In genomic region chr19:39321832-39322176, GRCh38 we compare ENCODE assay signal across 17 cellular contexts. TPM values are rescaled to one million over a fixed set of nuclear protein-coding genes. Genes with fewer than 3 reads are reported as not detected.
DNase-seq lines count a peak whose midpoint lies in the region; ATAC-seq and TF ChIP-seq lines count a peak whose summit lies in the region.
"Had no signal": no experiment of that assay in that cellular context is flagged by ENCODE, and none has a peak within 500 bp of the region (broad histone marks: within the 10 kb centered on the region; RNA-seq: fewer than 3 reads in every experiment).

No MANE protein-coding gene starts in this region.

- H3K27me3 Mint-ChIP-seq in activated naive CD4-positive, alpha-beta T cell treated with anti-CD3 and anti-CD28 coated beads, Interleukin-2, amount 50 U/mL, for 24 hours = no peaks in the 10 kb centered on the region
- H3K27me3 Mint-ChIP-seq in activated T-helper 1 cell treated with anti-CD3 and anti-CD28 coated beads, Interleukin-12 subunit alpha, Interleukin-12 subunit beta, Interleukin-2, Interleukin-4 antibody, amounts not matched to agents 30 ng/mL and 10 ng/mL and 1 ng/mL, durations not matched to agents 14 hours and 24 hours and 36 hours (ENCODE audit: insufficient read depth) = no peaks in the 10 kb centered on the region
- peaks cover 4% of the 10 kb centered on the region for H3K27me3 Mint-ChIP-seq in mesothelial cell of epicardium (ENCODE audit: low read depth)

- ATAC-seq in GM19467 (IDR thresholded peaks at IDR 0.05; ENCODE audit: unreplicated experiment) = no peak
- no peak for ATAC-seq in GM18867 (IDR thresholded peaks at IDR 0.05; ENCODE audit: unreplicated experiment)

- H3K4me1 Mint-ChIP-seq in activated naive CD4-positive, alpha-beta T cell treated with anti-CD3 and anti-CD28 coated beads, Interleukin-2, amount 50 U/mL, for 24 hours = peaks cover 22% of the 10 kb centered on the region
- peaks cover 23% of the 10 kb centered on the region for H3K4me1 Mint-ChIP-seq in activated T-helper 1 cell treated with anti-CD3 and anti-CD28 coated beads, Interleukin-12 subunit alpha, Interleukin-12 subunit beta, Interleukin-2, Interleukin-4 antibody, amounts not matched to agents 30 ng/mL and 10 ng/mL and 1 ng/mL, durations not matched to agents 14 hours and 24 hours and 36 hours (ENCODE audit: low read depth)
- H3K4me1 Mint-ChIP-seq in mesothelial cell of epicardium = peaks cover 13% of the 10 kb centered on the region

- TF ChIP-seq CTCF in mesothelial cell of epicardium (IDR thresholded peaks at IDR 0.05; ENCODE audit: unreplicated experiment) = no peak

- H3K27ac Mint-ChIP-seq in activated naive CD4-positive, alpha-beta T cell treated with anti-CD3 and anti-CD28 coated beads, Interleukin-2, amount 50 U/mL, for 24 hours = peak overlapping the region; percentile 89
- H3K27ac Mint-ChIP-seq in activated T-helper 1 cell treated with anti-CD3 and anti-CD28 coated beads, Interleukin-12 subunit alpha, Interleukin-12 subunit beta, Interleukin-2, Interleukin-4 antibody, amounts not matched to agents 30 ng/mL and 10 ng/mL and 1 ng/mL, durations not matched to agents 14 hours and 24 hours and 36 hours = peak overlapping the region; percentile 68
- no peak overlapping the region for H3K27ac Mint-ChIP-seq in mesothelial cell of epicardium

- no peak for DNase-seq in activated naive CD4-positive, alpha-beta T cell (lab: John Stamatoyannopoulos, UW)
- DNase-seq in activated T-helper 1 cell treated with anti-CD3 and anti-CD28 coated beads, Interleukin-12 subunit alpha, Interleukin-12 subunit beta, Interleukin-2, Interleukin-4 antibody, amounts not matched to agents 30 ng/mL and 10 ng/mL and 1 ng/mL, durations not matched to agents 14 hours and 24 hours and 36 hours (ENCODE audit: low spot score) = no peak
- DNase-seq in mesothelial cell of epicardium (ENCODE audit: low spot score in 2 of 2, unreplicated experiment in 2 of 2) = no peak
- DNase-seq in ecto neural progenitor cell (ENCODE audit: low spot score) = no peak
- DNase-seq in hepatic stellate cell (ENCODE audit: low spot score) = no peak
- DNase-seq: activated CD8-positive, alpha-beta memory T cell treated with anti-CD3 and anti-CD28 coated beads, Interleukin-2, amount 50 U/mL, for 48 hours; anterior cingulate cortex; NCI-H1417 treated with DMSO at 0.1 percent for 48 hours; NCI-H82 had no signal

- no peaks in the 10 kb centered on the region for H3K9me3 Mint-ChIP-seq in activated naive CD4-positive, alpha-beta T cell treated with anti-CD3 and anti-CD28 coated beads, Interleukin-2, amount 50 U/mL, for 24 hours
- H3K9me3 Mint-ChIP-seq in activated T-helper 1 cell treated with anti-CD3 and anti-CD28 coated beads, Interleukin-12 subunit alpha, Interleukin-12 subunit beta, Interleukin-2, Interleukin-4 antibody, amounts not matched to agents 30 ng/mL and 10 ng/mL and 1 ng/mL, durations not matched to agents 14 hours and 24 hours and 36 hours = no peaks in the 10 kb centered on the region
- no peaks in the 10 kb centered on the region for H3K9me3 Mint-ChIP-seq in mesothelial cell of epicardium

- peak overlapping the region; percentile 80 for H3K4me3 Mint-ChIP-seq in activated naive CD4-positive, alpha-beta T cell treated with anti-CD3 and anti-CD28 coated beads, Interleukin-2, amount 50 U/mL, for 24 hours
- H3K4me3 Mint-ChIP-seq in activated T-helper 1 cell treated with anti-CD3 and anti-CD28 coated beads, Interleukin-12 subunit alpha, Interleukin-12 subunit beta, Interleukin-2, Interleukin-4 antibody, amounts not matched to agents 30 ng/mL and 10 ng/mL and 1 ng/mL, durations not matched to agents 14 hours and 24 hours and 36 hours = peak overlapping the region; percentile 78
- peak overlapping the region; percentile 75 for H3K4me3 Mint-ChIP-seq in mesothelial cell of epicardium

- H3K36me3 Mint-ChIP-seq in activated naive CD4-positive, alpha-beta T cell treated with anti-CD3 and anti-CD28 coated beads, Interleukin-2, amount 50 U/mL, for 24 hours = no peaks in the 10 kb centered on the region
- peaks cover 10% of the 10 kb centered on the region for H3K36me3 Mint-ChIP-seq in activated T-helper 1 cell treated with anti-CD3 and anti-CD28 coated beads, Interleukin-12 subunit alpha, Interleukin-12 subunit beta, Interleukin-2, Interleukin-4 antibody, amounts not matched to agents 30 ng/mL and 10 ng/mL and 1 ng/mL, durations not matched to agents 14 hours and 24 hours and 36 hours (ENCODE audit: low read depth)
- H3K36me3 Mint-ChIP-seq in mesothelial cell of epicardium = peaks cover 6% of the 10 kb centered on the region

- intact Hi-C loops in activated T-helper 1 cell treated with anti-CD3 and anti-CD28 coated beads, Interleukin-12 subunit alpha, Interleukin-12 subunit beta, Interleukin-2, Interleukin-4 antibody, amounts not matched to agents 30 ng/mL and 10 ng/mL and 1 ng/mL, durations not matched to agents 14 hours and 24 hours and 36 hours (cut with micrococcal nuclease) = no loop called here

RNA-seq across cellular contexts. Expression of gene LRFN1, which starts 1.1 kb away (rescaled TPM):
- total RNA-seq in activated T-helper 1 cell treated with anti-CD3 and anti-CD28 coated beads, Interleukin-12 subunit alpha, Interleukin-12 subunit beta, Interleukin-2, Interleukin-4 antibody, amounts not matched to agents 30 ng/mL and 10 ng/mL and 1 ng/mL, durations not matched to agents 14 hours and 24 hours and 36 hours = 5.7 and 6.0 TPM in 2 replicates
- 19.1 to 20.6 TPM (median 20.4 TPM) in 3 replicates for total RNA-seq in mesothelial cell of epicardium

RNA-seq across cellular contexts. Expression of gene GMFG, which starts 14.0 kb away (rescaled TPM):
- total RNA-seq in activated T-helper 1 cell treated with anti-CD3 and anti-CD28 coated beads, Interleukin-12 subunit alpha, Interleukin-12 subunit beta, Interleukin-2, Interleukin-4 antibody, amounts not matched to agents 30 ng/mL and 10 ng/mL and 1 ng/mL, durations not matched to agents 14 hours and 24 hours and 36 hours = 355 and 359 TPM in 2 replicates
- total RNA-seq in mesothelial cell of epicardium = not detected in 3 replicates
- total RNA-seq: myocyte, renal cortical epithelial cell had no signal

RNA-seq across cellular contexts. Expression of gene SAMD4B, which starts 20.4 kb away (rescaled TPM):
- total RNA-seq in activated T-helper 1 cell treated with anti-CD3 and anti-CD28 coated beads, Interleukin-12 subunit alpha, Interleukin-12 subunit beta, Interleukin-2, Interleukin-4 antibody, amounts not matched to agents 30 ng/mL and 10 ng/mL and 1 ng/mL, durations not matched to agents 14 hours and 24 hours and 36 hours = 71.3 and 71.8 TPM in 2 replicates
- total RNA-seq in mesothelial cell of epicardium = 128 to 143 TPM (median 133 TPM) in 3 replicates

RNA-seq across cellular contexts. Expression of gene IFNL1, which starts 25.6 kb away (rescaled TPM):
- 0.23 TPM in 1 of 2 replicates, not detected in the other for total RNA-seq in activated T-helper 1 cell treated with anti-CD3 and anti-CD28 coated beads, Interleukin-12 subunit alpha, Interleukin-12 subunit beta, Interleukin-2, Interleukin-4 antibody, amounts not matched to agents 30 ng/mL and 10 ng/mL and 1 ng/mL, durations not matched to agents 14 hours and 24 hours and 36 hours
- not detected in 3 replicates for total RNA-seq in mesothelial cell of epicardium
- total RNA-seq: HT1080, lower leg skin, myocyte, renal cortical epithelial cell, RPMI7951 had no signal

RNA-seq across cellular contexts. Expression of gene IFNL2, which starts 53.6 kb away (rescaled TPM):
- not detected in 2 replicates for total RNA-seq in activated T-helper 1 cell treated with anti-CD3 and anti-CD28 coated beads, Interleukin-12 subunit alpha, Interleukin-12 subunit beta, Interleukin-2, Interleukin-4 antibody, amounts not matched to agents 30 ng/mL and 10 ng/mL and 1 ng/mL, durations not matched to agents 14 hours and 24 hours and 36 hours
- not detected in 3 replicates for total RNA-seq in mesothelial cell of epicardium
- total RNA-seq: HT1080, lower leg skin, myocyte, renal cortical epithelial cell, RPMI7951 had no signal

Comparison
In these comparisons a context has a peak if more than half of its experiments do, and no peak if none do; other contexts are left out.
1. RNA of gene GMFG, which starts 14.0 kb away (total RNA-seq): 355 to 359 TPM in activated T-helper 1 cell treated with anti-CD3 and anti-CD28 coated beads, Interleukin-12 subunit alpha, Interleukin-12 subunit beta, Interleukin-2, Interleukin-4 antibody, amounts not matched to agents 30 ng/mL and 10 ng/mL and 1 ng/mL, durations not matched to agents 14 hours and 24 hours and 36 hours; not detected in mesothelial cell of epicardium; every median in the first group is over 100 times any median in the second.
2. Peak in every context shown above with its lines, with median percentiles within 50 percentile points of each other: H3K4me3 Mint-ChIP-seq.